25 cellular contexts compared by ENCODE assay signal in genomic region chr19:57537953-57538547, GRCh38. TPM values are rescaled to one million over a fixed set of nuclear protein-coding genes. Genes with fewer than 3 reads are reported as not detected.
DNase-seq lines count a peak whose midpoint lies in the region; ATAC-seq and TF ChIP-seq lines count a peak whose summit lies in the region.
"Had no signal": no experiment of that assay in that cellular context is flagged by ENCODE, and none has a peak within 500 bp of the region (broad histone marks: within the 10 kb centered on the region; RNA-seq: fewer than 3 reads in every experiment).

No MANE protein-coding gene starts in this region.

- CTCF ChIA-PET in naive thymus-derived CD4-positive, alpha-beta T cell (lab: Charles Lee), result no interaction called here
- CTCF ChIA-PET in RWPE1 (lab: Yijun Ruan, JAX), result no interaction called here

- H3K27ac ChIP-seq in coronary artery (no peak overlapping the region), RWPE1 (no peak overlapping the region)
- H3K27ac ChIP-seq in naive thymus-derived CD4-positive, alpha-beta T cell (ENCODE audit: low read depth, low read length), result no peak overlapping the region
- H3K27ac ChIP-seq: SJCRH30, skin epidermis, tibial artery had no signal

- peak; percentile 22 for DNase-seq in Caki2 (ENCODE audit: low read depth)
- DNase-seq in coronary artery (ENCODE audit: low spot score), result no peak
- no peak for DNase-seq in naive thymus-derived CD4-positive, alpha-beta T cell
- no peak for DNase-seq in DMS114 treated with DMSO at 0.1 percent for 48 hours (lab: John Stamatoyannopoulos, UW; ENCODE audit: unreplicated experiment)
- no peak for DNase-seq in RWPE1 (ENCODE audit: low spot score)
- no peak for DNase-seq in NCI-H345 (lab: John Stamatoyannopoulos, UW)
- DNase-seq: activated CD4-positive, alpha-beta T cell treated with anti-CD3 and anti-CD28 coated beads for 36 hours; activated CD8-positive, alpha-beta memory T cell treated with anti-CD3 and anti-CD28 coated beads for 24 hours; activated naive CD4-positive, alpha-beta T cell treated with anti-CD3 and anti-CD28 coated beads for 36 hours; activated T-cell treated with anti-CD3 and anti-CD28 coated beads, Interleukin-2, amount 50 U/mL, for 48 hours; dermis blood vessel endothelial cell; GDM1; hippocampal formation; NCI-H1436; NCI-H524; NK-92 treated with Interleukin-12 subunit alpha and Interleukin-12 subunit beta, amount 100 ng/mL, for 24 hours; stimulated activated CD4-positive, alpha-beta T cell treated with anti-CD3 and anti-CD28 coated beads, Interleukin-1b, Interleukin-23, amount 100 ng/mL, for 48 hours; tibial artery had no signal

- intact Hi-C loops in naive thymus-derived CD4-positive, alpha-beta T cell (cut with micrococcal nuclease), result no loop called here

- TF ChIP-seq CTCF in coronary artery (IDR thresholded peaks at IDR 0.05) (no peak), RWPE1 (conservative IDR thresholded peaks at IDR 0.05; ENCODE audit: low read depth) (no peak)

- in situ Hi-C loops in Caki2 (cut with HindIII; ENCODE audit: low pct_unique_long_range_greater_than_20kb, low sequenced_read_pairs), result no loop called here

- H3K4me3 ChIP-seq in coronary artery, result peak overlapping the region; percentile 41
- H3K4me3 ChIP-seq in naive thymus-derived CD4-positive, alpha-beta T cell (ENCODE audit: low read length), result peak overlapping the region; percentile 8
- H3K4me3 ChIP-seq: HAP-1, SJCRH30, skin epidermis, tibial artery had no signal

- no peaks in the 10 kb centered on the region for H3K27me3 Mint-ChIP-seq in naive thymus-derived CD4-positive, alpha-beta T cell
- H3K27me3 Mint-ChIP-seq: activated CD4-positive, alpha-beta T cell treated with anti-CD3 and anti-CD28 coated beads for 36 hours had no signal

- no peaks in the 10 kb centered on the region for H3K4me1 ChIP-seq in naive thymus-derived CD4-positive, alpha-beta T cell (ENCODE audit: control insufficient read depth in 2 of 2, insufficient read depth in 2 of 2, low read length in 2 of 2)
- H3K4me1 ChIP-seq: HAP-1, SJCRH30, tibial artery had no signal

- H3K4me1 Mint-ChIP-seq in naive thymus-derived CD4-positive, alpha-beta T cell, result peaks cover 0 to 3% (median 0%) of the 10 kb centered on the region in 7 donors
- H3K4me1 Mint-ChIP-seq: activated CD4-positive, alpha-beta T cell treated with anti-CD3 and anti-CD28 coated beads for 36 hours; CD14-positive monocyte had no signal

- peaks cover 25 to 100% (median 83%) of the 10 kb centered on the region in 11 donors for H3K9me3 Mint-ChIP-seq in naive thymus-derived CD4-positive, alpha-beta T cell

- peaks cover 37 to 94% (median 77%) of the 10 kb centered on the region in 3 experiments for H3K9me3 ChIP-seq in naive thymus-derived CD4-positive, alpha-beta T cell (ENCODE audit: control insufficient read depth in 2 of 3, low read length in 3 of 3)

- H3K36me3 ChIP-seq in naive thymus-derived CD4-positive, alpha-beta T cell (ENCODE audit: control insufficient read depth in 2 of 3, insufficient read depth in 3 of 3, low read length in 3 of 3), result peaks cover 35 to 82% (median 59%) of the 10 kb centered on the region in 3 experiments

- ATAC-seq in naive thymus-derived CD4-positive, alpha-beta T cell, result no peak
- ATAC-seq: activated CD4-positive, alpha-beta T cell treated with anti-CD3 and anti-CD28 coated beads for 36 hours; Panc1; stimulated activated effector memory CD8-positive, alpha-beta T cell treated with anti-CD3 and anti-CD28 coated beads, Interleukin-12 subunit alpha, Interleukin-12 subunit beta, amount 100 ng/mL, for 72 hours had no signal

- POLR2A ChIA-PET in naive thymus-derived CD4-positive, alpha-beta T cell (lab: Charles Lee), result no interaction called here
- POLR2A ChIA-PET in RWPE1 (lab: Yijun Ruan, JAX; ENCODE audit: low non-redundant PET), result no interaction called here

- peak overlapping the region in 1 of 10 donors; percentile 43 for H3K4me3 Mint-ChIP-seq in naive thymus-derived CD4-positive, alpha-beta T cell
- H3K4me3 Mint-ChIP-seq: activated CD4-positive, alpha-beta T cell treated with anti-CD3 and anti-CD28 coated beads for 36 hours; activated naive CD4-positive, alpha-beta T cell treated with anti-CD3 and anti-CD28 coated beads for 36 hours; CD14-positive monocyte; stimulated activated effector memory CD8-positive, alpha-beta T cell treated with anti-CD3 and anti-CD28 coated beads, Interleukin-12 subunit alpha, Interleukin-12 subunit beta, amount 100 ng/mL, for 72 hours; T-helper 1 cell treated with Interleukin-12 subunit alpha and Interleukin-12 subunit beta and Interleukin-4 antibody, amounts not matched to agents 30 μg/mL and 1 μg/mL, for 36 hours had no signal

- no peaks in the 10 kb centered on the region for H3K27me3 ChIP-seq in naive thymus-derived CD4-positive, alpha-beta T cell (ENCODE audit: control insufficient read depth in 2 of 2, insufficient read depth in 2 of 2, low read length in 2 of 2)
- H3K27me3 ChIP-seq: SJCRH30, tibial artery had no signal

- H3K27ac Mint-ChIP-seq in naive thymus-derived CD4-positive, alpha-beta T cell, result no peak overlapping the region
- H3K27ac Mint-ChIP-seq: activated CD4-positive, alpha-beta T cell treated with anti-CD3 and anti-CD28 coated beads for 36 hours; activated naive CD4-positive, alpha-beta T cell treated with anti-CD3 and anti-CD28 coated beads for 36 hours; CD14-positive monocyte; stimulated activated effector memory CD8-positive, alpha-beta T cell treated with anti-CD3 and anti-CD28 coated beads, Interleukin-12 subunit alpha, Interleukin-12 subunit beta, amount 100 ng/mL, for 72 hours; T-helper 1 cell treated with Interleukin-12 subunit alpha and Interleukin-12 subunit beta and Interleukin-4 antibody, amounts not matched to agents 30 μg/mL and 1 μg/mL, for 36 hours had no signal

- H3K36me3 Mint-ChIP-seq in naive thymus-derived CD4-positive, alpha-beta T cell, result peaks cover 61 to 96% (median 94%) of the 10 kb centered on the region in 5 donors

RNA-seq across cellular contexts. Expression of gene ZNF549, which starts 10.9 kb away (rescaled TPM):
- 1.5 and 3.3 TPM in 2 replicates for total RNA-seq in Caki2 (2014; rRNA removed; shearing (Covaris generic); ENCODE audit: low replicate concordance)
- 10 to 100 TPM in 3 of 5 experiments, 1 to 10 TPM in 2; 6.9 to 24.8 (median 11.3) TPM for total RNA-seq in naive thymus-derived CD4-positive, alpha-beta T cell
- polyA plus RNA-seq in naive thymus-derived CD4-positive, alpha-beta T cell, result 10 to 100 TPM in 1 of 2 donors, 1 to 10 TPM in 1; 6.1 to 11.4 TPM

RNA-seq across cellular contexts. Expression of gene ZNF550, which starts 21.6 kb away (rescaled TPM):
- 5.5 and 14.9 TPM in 2 replicates for total RNA-seq in Caki2 (2014; rRNA removed; shearing (Covaris generic); ENCODE audit: low replicate concordance)
- total RNA-seq in naive thymus-derived CD4-positive, alpha-beta T cell, result 10 to 100 TPM; 12.9 to 56.2 (median 23.5) TPM
- polyA plus RNA-seq in naive thymus-derived CD4-positive, alpha-beta T cell, result 10 to 100 TPM in 1 of 2 donors, 1 to 10 TPM in 1; 8.6 to 17.7 TPM

RNA-seq across cellular contexts. Expression of gene ZNF773, which starts 38.3 kb away (rescaled TPM):
- 10.6 and 12.5 TPM in 2 replicates for total RNA-seq in Caki2 (2014; rRNA removed; shearing (Covaris generic); ENCODE audit: low replicate concordance)
- 10 to 100 TPM in 3 of 5 experiments, 1 to 10 TPM in 2; 5.8 to 32.7 (median 14.4) TPM for total RNA-seq in naive thymus-derived CD4-positive, alpha-beta T cell
- 10 to 100 TPM in 1 of 2 donors, 1 to 10 TPM in 1; 9.7 to 18.9 TPM for polyA plus RNA-seq in naive thymus-derived CD4-positive, alpha-beta T cell

RNA-seq across cellular contexts. Expression of gene ZNF416, which starts 40.7 kb away (rescaled TPM):
- 5.0 and 14.8 TPM in 2 replicates for total RNA-seq in Caki2 (2014; rRNA removed; shearing (Covaris generic); ENCODE audit: low replicate concordance)
- 10 to 100 TPM in 2 of 5 experiments, 1 to 10 TPM in 3; 4.4 to 13.8 (median 5.7) TPM for total RNA-seq in naive thymus-derived CD4-positive, alpha-beta T cell
- polyA plus RNA-seq in naive thymus-derived CD4-positive, alpha-beta T cell, result 10 to 100 TPM in 1 of 2 donors, 1 to 10 TPM in 1; 4.9 to 10.4 TPM

RNA-seq across cellular contexts. Expression of gene ZIK1, which starts 45.9 kb away (rescaled TPM):
- 4.3 and 6.9 TPM in 2 replicates for total RNA-seq in Caki2 (2014; rRNA removed; shearing (Covaris generic); ENCODE audit: low replicate concordance)
- total RNA-seq in naive thymus-derived CD4-positive, alpha-beta T cell, result 10 to 100 TPM in 2 of 5 experiments, 1 to 10 TPM in 3; 4.8 to 14.1 (median 7.0) TPM
- 10 to 100 TPM in 1 of 2 donors, 1 to 10 TPM in 1; 8.7 to 13.7 TPM for polyA plus RNA-seq in naive thymus-derived CD4-positive, alpha-beta T cell
